20 cellular contexts compared by ENCODE assay signal in the genomic region with DNA sequence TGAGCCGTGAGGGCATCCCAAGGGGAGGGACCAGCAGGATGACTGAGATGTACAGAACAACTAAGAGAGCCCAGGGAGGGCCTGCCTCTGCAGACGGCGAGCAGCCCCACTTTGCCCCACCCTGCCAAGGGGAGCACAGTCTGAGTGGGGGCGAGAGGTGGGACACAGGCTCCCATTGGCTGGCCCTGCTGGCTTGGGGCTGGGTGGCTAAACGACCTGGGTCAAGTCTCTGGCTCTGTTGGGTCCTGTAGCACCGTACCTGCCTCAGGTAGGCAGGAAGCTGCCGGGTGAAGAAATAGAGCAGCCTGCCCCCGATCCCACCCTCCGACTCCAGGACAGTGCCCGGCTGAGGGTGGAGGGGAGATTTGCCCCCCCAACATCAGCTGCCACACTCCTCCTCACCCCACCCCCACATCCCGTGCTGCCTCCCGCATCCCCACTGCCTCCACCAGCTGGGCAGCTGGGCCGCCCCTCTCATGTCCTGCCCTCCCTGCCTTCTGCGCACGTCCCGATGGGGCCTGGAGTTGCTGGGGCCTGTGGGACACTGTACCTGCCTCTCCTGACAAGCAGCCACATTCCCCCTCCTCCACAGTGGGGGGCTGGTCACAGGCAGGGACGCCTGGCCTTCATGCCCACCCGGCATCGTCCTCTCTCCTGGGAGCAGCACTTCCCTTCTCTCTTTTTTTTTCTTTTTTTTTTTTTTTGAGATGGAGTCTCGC. TPM values are rescaled to one million over a fixed set of nuclear protein-coding genes. Genes with fewer than 3 reads are reported as not detected.
DNase-seq lines count a peak whose midpoint lies in the region; ATAC-seq, FAIRE-seq and TF ChIP-seq lines count a peak whose summit lies in the region.
"Had no signal": no experiment of that assay in that cellular context is flagged by ENCODE, and none has a peak within 500 bp of the region (broad histone marks: within the 10 kb centered on the region; RNA-seq: fewer than 3 reads in every experiment).

No MANE protein-coding gene starts in this region.

- WGBS in H1 (ENCODE audit: extremely low coverage in 1 of 2, insufficient coverage in 1 of 2, insufficient read length in 1 of 2, insufficient replicate concordance in 2 of 2, low coverage in 1 of 2, low lambda C conversion rate in 2 of 2, missing lambda C conversion rate in 1 of 2), 2 experiments: 82% methylated on average over 16 of the region's 20 CpGs; no CpG with 5 or more reads in 1 of the 2 experiments
- no CpG with 5 or more reads among the region's 20 CpGs for WGBS in neuronal stem cell (ENCODE audit: extremely low coverage in 2 of 2, insufficient read length in 2 of 2, insufficient replicate concordance in 1 of 2), 2 donors
- 70 to 83% methylated on average over 15 to 20 of the region's 20 CpGs for WGBS in tibial nerve, 2 donors
- 87 to 91% methylated on average over 20 of the region's 20 CpGs for WGBS in aorta, 2 donors

- H4K20me1 ChIP-seq in H1 (replicated peaks in 1 of 2; ENCODE audit: control insufficient read depth in 1 of 2, insufficient read depth in 2 of 2, low read length in 2 of 2): no peaks in the 10 kb centered on the region

- no peak overlapping the region for H3K27ac Mint-ChIP-seq in activated naive CD4-positive, alpha-beta T cell treated with anti-CD3 and anti-CD28 coated beads, Interleukin-2, amount 10 ng/mL, durations not matched to agents 7 days and 5 days
- H3K27ac Mint-ChIP-seq: CD8-positive, alpha-beta T cell; HFFc6 had no signal

- no peaks in the 10 kb centered on the region for H3K36me3 Mint-ChIP-seq in activated naive CD4-positive, alpha-beta T cell treated with anti-CD3 and anti-CD28 coated beads, Interleukin-2, amount 10 ng/mL, durations not matched to agents 7 days and 5 days
- H3K36me3 Mint-ChIP-seq: CD8-positive, alpha-beta T cell had no signal

- no peak for TF ChIP-seq EP300 in H1 (IDR thresholded peaks at IDR 0.05; ENCODE audit: borderline replicate concordance in 1 of 2, low read depth in 2 of 2, low read length in 2 of 2)
- TF ChIP-seq EP300 in tibial nerve (IDR thresholded peaks at IDR 0.05): no peak

- POLR2A ChIA-PET in H1 (lab: Charles Lee; ENCODE audit: partially characterized antibody): interaction anchor here (0.7 to 3.0 kb wide), 4 partner anchors 8 to 16 kb away, joined by 3 to 7 read pairs (median 5); partner anchors contain the start of gene PLEKHG5

- no peak overlapping the region for H3K4ac ChIP-seq in H1 (replicated peaks; ENCODE audit: insufficient read length, low read depth, low read length)
- no peak overlapping the region for H3K4ac ChIP-seq in neuronal stem cell (ENCODE audit: low read length)

- H3K4me1 Mint-ChIP-seq in activated naive CD4-positive, alpha-beta T cell treated with anti-CD3 and anti-CD28 coated beads, Interleukin-2, amount 10 ng/mL, durations not matched to agents 7 days and 5 days: no peaks in the 10 kb centered on the region

- H3K27ac ChIP-seq in H1 (ENCODE audit: low read depth, low read length) (no peak overlapping the region), neuronal stem cell (replicated peaks; ENCODE audit: low read length) (no peak overlapping the region), tibial nerve (peak overlapping the region in 3 of 4 donors; percentile 7 to 92 (median 89)), aorta (ENCODE audit: low read depth in 1 of 2, low read length in 2 of 2) (no peak overlapping the region)
- H3K27ac ChIP-seq: C4-2B had no signal

- DNase-seq in activated naive CD4-positive, alpha-beta T cell treated with anti-CD3 and anti-CD28 coated beads, Interleukin-2, amount 10 ng/mL, durations not matched to agents 7 days and 5 days: peak; percentile 18
- DNase-seq in activated naive CD4-positive, alpha-beta T cell treated with anti-CD3 and anti-CD28 coated beads, Interleukin-2, amount 50 U/mL, for 16 hours: no peak
- DNase-seq in H1 (ENCODE audit: low read depth in 1 of 2, low spot score in 2 of 2): no peak
- DNase-seq in neuronal stem cell (ENCODE audit: low spot score): no peak
- DNase-seq in tibial nerve (ENCODE audit: low spot score in 2 of 2): no peak
- no peak for DNase-seq in UCSD-AML1 (lab: John Stamatoyannopoulos, UW; ENCODE audit: unreplicated experiment)
- DNase-seq in aorta: no peak
- DNase-seq: 8988T; CD8-positive, alpha-beta T cell; COR-L47; DND-41; GDM1; GOT3; HCEC 1CT; HFFc6; IMR-90 had no signal

- H3K36me3 ChIP-seq in H1 (ENCODE audit: control insufficient read depth in 2 of 4, insufficient read depth in 4 of 4, low read length in 3 of 4): no peaks in the 10 kb centered on the region
- H3K36me3 ChIP-seq in neuronal stem cell (replicated peaks in 1 of 2; ENCODE audit: control insufficient read depth in 2 of 2, insufficient read depth in 2 of 2, low read length in 2 of 2): no peaks in the 10 kb centered on the region
- H3K36me3 ChIP-seq in tibial nerve: no peaks in the 10 kb centered on the region
- no peaks in the 10 kb centered on the region for H3K36me3 ChIP-seq in aorta (ENCODE audit: control insufficient read depth in 1 of 2, insufficient read depth in 2 of 2, low read length in 1 of 2)

- TF ChIP-seq RAD21 in H1 (IDR thresholded peaks at IDR 0.05 in 1 of 2, conservative IDR thresholded peaks at IDR 0.05 in 1 of 2; ENCODE audit: low read depth in 2 of 2, low read length in 2 of 2): no peak

- H2AK5ac ChIP-seq in H1 (ENCODE audit: low read depth, low read length) (no peak overlapping the region), neuronal stem cell (ENCODE audit: low read depth, low read length) (peak overlapping the region; percentile 86)

- no peaks in the 10 kb centered on the region for H3K9me3 Mint-ChIP-seq in activated naive CD4-positive, alpha-beta T cell treated with anti-CD3 and anti-CD28 coated beads, Interleukin-2, amount 10 ng/mL, durations not matched to agents 7 days and 5 days
- H3K9me3 Mint-ChIP-seq: CD8-positive, alpha-beta T cell; HFFc6 had no signal

- no peak overlapping the region for H3K4me2 ChIP-seq in H1 (ENCODE audit: insufficient read depth in 1 of 2, low read depth in 2 of 2, low read length in 2 of 2)
- H3K4me2 ChIP-seq in neuronal stem cell (ENCODE audit: insufficient read depth, low read length, poor library complexity, severe bottlenecking): no peak overlapping the region

- no peaks in the 10 kb centered on the region for H3K9me3 ChIP-seq in H1 (ENCODE audit: insufficient read depth in 2 of 2, low read depth in 1 of 2, low read length in 1 of 2)
- H3K9me3 ChIP-seq in neuronal stem cell (replicated peaks in 1 of 2; ENCODE audit: control insufficient read depth in 2 of 2, insufficient read depth in 1 of 2, low read depth in 1 of 2, low read length in 2 of 2): no peaks in the 10 kb centered on the region
- no peaks in the 10 kb centered on the region for H3K9me3 ChIP-seq in tibial nerve
- no peaks in the 10 kb centered on the region for H3K9me3 ChIP-seq in aorta (ENCODE audit: control insufficient read depth, low read length)

- H2BK120ac ChIP-seq in H1 (replicated peaks; ENCODE audit: low read depth, low read length) (no peak overlapping the region), neuronal stem cell (ENCODE audit: low read depth, low read length) (no peak overlapping the region)

- H3K23ac ChIP-seq in H1 (ENCODE audit: insufficient read length) (no peak overlapping the region), neuronal stem cell (ENCODE audit: low read depth, low read length, poor library complexity) (peak overlapping the region; percentile 52)

- H3K79me2 ChIP-seq in H1 (ENCODE audit: control insufficient read depth in 1 of 2, insufficient read depth in 2 of 2, low read length in 2 of 2): no peaks in the 10 kb centered on the region

- H3K27me3 Mint-ChIP-seq in activated naive CD4-positive, alpha-beta T cell treated with anti-CD3 and anti-CD28 coated beads, Interleukin-2, amount 10 ng/mL, durations not matched to agents 7 days and 5 days: peaks cover 46% of the 10 kb centered on the region

- H2BK5ac ChIP-seq in H1 (ENCODE audit: low read depth, low read length): no peak overlapping the region
- H2BK5ac ChIP-seq in neuronal stem cell (ENCODE audit: low read length): peak overlapping the region; percentile 49

- no peaks in the 10 kb centered on the region for H3K23me2 ChIP-seq in H1 (ENCODE audit: low read depth, low read length)

- H2BK12ac ChIP-seq in H1 (ENCODE audit: low read depth, low read length): no peak overlapping the region
- no peak overlapping the region for H2BK12ac ChIP-seq in neuronal stem cell (ENCODE audit: low read length)

- H3K18ac ChIP-seq in H1 (ENCODE audit: extremely low read depth, low read length) (no peak overlapping the region; the same call in 1 of the 2 replicates), neuronal stem cell (ENCODE audit: low read length) (peak overlapping the region; percentile 25)

- H4K5ac ChIP-seq in H1 (ENCODE audit: insufficient read length, low read depth, low read length): no peak overlapping the region

- no peak overlapping the region for H3K14ac ChIP-seq in H1 (ENCODE audit: insufficient read length)
- H3K14ac ChIP-seq in neuronal stem cell (ENCODE audit: low read length): peak overlapping the region; percentile 33

- CTCF ChIA-PET in activated naive CD4-positive, alpha-beta T cell treated with anti-CD3 and anti-CD28 coated beads, Interleukin-2, amount 10 ng/mL, durations not matched to agents 7 days and 5 days (lab: Charles Lee): interaction anchor here (1.9 kb wide), 1 partner anchor 50 kb away, joined by 4 read pairs; the partner anchor contains the start of gene NOL9
- CTCF ChIA-PET in H1 (lab: Charles Lee; ENCODE audit: partially characterized antibody): interaction anchor here (0.6 to 10.2 kb wide), 10 partner anchors 8 to 100 kb away, joined by 3 to 107 read pairs (median 3); partner anchors contain the start of gene PLEKHG5

- no peak for TF ChIP-seq POLR2A in H1 (IDR thresholded peaks at IDR 0.05; ENCODE audit: control extremely low read depth in 1 of 2, low read depth in 2 of 2, low read length in 2 of 2)
- TF ChIP-seq POLR2A in tibial nerve (IDR thresholded peaks at IDR 0.05): no peak

- H4K8ac ChIP-seq in H1 (ENCODE audit: extremely low read depth, insufficient read depth, low read length): peak overlapping the region; percentile 71
- H4K8ac ChIP-seq in neuronal stem cell (ENCODE audit: low read depth, low read length): peak overlapping the region; percentile 10

- peaks cover 0 to 3% (median 1%) of the 10 kb centered on the region in 4 experiments; a peak in 3 of 7 replicates for H3K27me3 ChIP-seq in H1 (replicated peaks in 1 of 4; ENCODE audit: control insufficient read depth in 3 of 4, extremely low read depth in 1 of 4, insufficient read depth in 3 of 4, low read length in 3 of 4)
- H3K27me3 ChIP-seq in neuronal stem cell (ENCODE audit: control insufficient read depth in 3 of 3, insufficient read depth in 3 of 3, low read depth in 1 of 3, low read length in 3 of 3): peaks cover 0 to 26% (median 0%) of the 10 kb centered on the region in 3 experiments
- H3K27me3 ChIP-seq in tibial nerve: peaks cover 0 to 4% of the 10 kb centered on the region in 2 donors
- no peaks in the 10 kb centered on the region for H3K27me3 ChIP-seq in aorta (ENCODE audit: control insufficient read depth in 1 of 2, insufficient read depth in 2 of 2, low read length in 1 of 2)

- H3K4me1 ChIP-seq in H1 (replicated peaks in 1 of 4; ENCODE audit: control insufficient read depth in 3 of 4, insufficient read depth in 4 of 4, low read length in 3 of 4): no peaks in the 10 kb centered on the region; a peak in 1 of 7 replicates
- H3K4me1 ChIP-seq in neuronal stem cell (ENCODE audit: control insufficient read depth in 2 of 2, insufficient read depth in 1 of 2, low read depth in 1 of 2, low read length in 2 of 2): peaks cover 4 to 26% of the 10 kb centered on the region in 2 donors
- peaks cover 0 to 90% (median 37%) of the 10 kb centered on the region in 4 donors for H3K4me1 ChIP-seq in tibial nerve
- peaks cover 3 to 6% of the 10 kb centered on the region in 2 donors for H3K4me1 ChIP-seq in aorta (ENCODE audit: control insufficient read depth in 1 of 2, insufficient read depth in 2 of 2, low read length in 2 of 2)

- no peak overlapping the region for H3K4me3 Mint-ChIP-seq in activated naive CD4-positive, alpha-beta T cell treated with anti-CD3 and anti-CD28 coated beads, Interleukin-2, amount 10 ng/mL, durations not matched to agents 7 days and 5 days
- H3K4me3 Mint-ChIP-seq: CD8-positive, alpha-beta T cell; HFFc6 had no signal

- FAIRE-seq in H1 (lab: Jason Lieb, UNC): no peak
- FAIRE-seq: GM12892 had no signal

- no peak for TF ChIP-seq CTCF in H1 (IDR thresholded peaks at IDR 0.05; ENCODE audit: control extremely low read depth in 1 of 3, insufficient read depth in 1 of 3, low read depth in 1 of 3, low read length in 3 of 3)
- no peak for TF ChIP-seq CTCF in tibial nerve (IDR thresholded peaks at IDR 0.05)

- intact Hi-C loops in aorta (cut with DNase I): no loop called here

- no peak overlapping the region for H3K9ac ChIP-seq in H1 (replicated peaks in 1 of 4; ENCODE audit: extremely low read depth in 1 of 4, low read depth in 3 of 4, low read length in 3 of 4)
- peak overlapping the region; percentile 57 for H3K9ac ChIP-seq in neuronal stem cell (ENCODE audit: low read depth, low read length, poor library complexity)

- H4K91ac ChIP-seq in H1 (replicated peaks; ENCODE audit: insufficient read length, low read length) (no peak overlapping the region), neuronal stem cell (ENCODE audit: low read depth, low read length, poor library complexity) (no peak overlapping the region)

- H2BK15ac ChIP-seq in H1 (ENCODE audit: low read length): no peak overlapping the region
- H2BK15ac ChIP-seq in neuronal stem cell (ENCODE audit: low read length): peak overlapping the region; percentile 84

- no peak overlapping the region for H3K4me3 ChIP-seq in H1 (ENCODE audit: extremely low read depth in 1 of 4, insufficient read depth in 2 of 4, low read depth in 3 of 4, low read length in 4 of 4)
- H3K4me3 ChIP-seq in neuronal stem cell (ENCODE audit: low read length in 2 of 2): no peak overlapping the region
- peak overlapping the region in 1 of 4 donors; percentile 49 for H3K4me3 ChIP-seq in tibial nerve
- no peak overlapping the region for H3K4me3 ChIP-seq in aorta (ENCODE audit: low read length in 2 of 2)

- no peaks in the 10 kb centered on the region; the same call in 1 of the 2 replicates for H3K79me1 ChIP-seq in H1 (ENCODE audit: low read depth, low read length)
- H3K79me1 ChIP-seq in neuronal stem cell (ENCODE audit: low read depth, low read length): no peaks in the 10 kb centered on the region

- H2BK20ac ChIP-seq in H1 (ENCODE audit: low read length): no peak overlapping the region

- no peak overlapping the region for H2AFZ ChIP-seq in H1 (ENCODE audit: low read length)
- no peak overlapping the region for H2AFZ ChIP-seq in neuronal stem cell (ENCODE audit: low read length)

- no peak overlapping the region for H3K56ac ChIP-seq in H1 (replicated peaks; ENCODE audit: insufficient read length, low read depth, low read length)

- ATAC-seq in aorta (ENCODE audit: low FRiP score) (no peak), HG03571 (IDR thresholded peaks at IDR 0.05; ENCODE audit: unreplicated experiment) (no peak)
- ATAC-seq: CD8-positive, alpha-beta T cell had no signal

RNA-seq across cellular contexts. Expression of gene PLEKHG5, which starts 12.6 kb away (rescaled TPM):
- total RNA-seq in H1 (2021; fragmentation: NEBNext Ultra II Directional; extraction: Animal tissue kit (Norgen Biotek cat#: 25700)): 12.5 and 13.8 TPM in 2 replicates
- polyA plus RNA-seq in H1 (2011; rRNA removed) (10.4 and 16.8 TPM in 2 replicates), aorta (1 to 10 TPM; 2.6 to 8.0 TPM)
- polyA plus RNA-seq in H1 (2011; cell fraction: cytosol; rRNA removed): 12.2 TPM
- polyA plus RNA-seq in H1 (2011; cell fraction: nucleus; rRNA removed): 72.0 TPM
- polyA plus RNA-seq in H1 (2012, experiment 1 of 2): 8.2 to 19.5 TPM (median 15.5 TPM) in 4 replicates
- 7.7 TPM for polyA plus RNA-seq in H1 (2012, experiment 2 of 2)
- polyA plus RNA-seq in H1 (2013, experiment 1 of 2): 12.4 TPM
- 11.4 TPM for polyA plus RNA-seq in H1 (2013, experiment 2 of 2)
- polyA minus RNA-seq in H1 (2011; rRNA and poly(A)+ RNA removed): 4.7 TPM in 2 replicates
- polyA minus RNA-seq in H1 (2011; cell fraction: cytosol; rRNA and poly(A)+ RNA removed): 6.5 TPM
- polyA minus RNA-seq in H1 (2011; cell fraction: nucleus; rRNA and poly(A)+ RNA removed): 14.6 TPM
- polyA plus RNA-seq in neuronal stem cell (2013, experiment 1 of 2): 18.8 TPM
- polyA plus RNA-seq in neuronal stem cell (2013, experiment 2 of 2): 18.8 TPM
- total RNA-seq in tibial nerve (10 to 100 TPM; 25.6 to 40.8 (median 30.8) TPM), aorta (10 to 100 TPM in 1 of 2 donors, 1 to 10 TPM in 1; 6.6 to 39.3 TPM)

RNA-seq across cellular contexts. Expression of gene TNFRSF25, which starts 38.1 kb away (rescaled TPM):
- 9.3 and 10.7 TPM in 2 replicates for total RNA-seq in H1 (2021; fragmentation: NEBNext Ultra II Directional; extraction: Animal tissue kit (Norgen Biotek cat#: 25700))
- polyA plus RNA-seq in H1 (2011; rRNA removed) (19.5 and 26.1 TPM in 2 replicates), aorta (10 to 100 TPM in 1 of 2 donors, 1 to 10 TPM in 1; 9.6 to 22.9 TPM)
- polyA plus RNA-seq in H1 (2011; cell fraction: cytosol; rRNA removed): 20.6 TPM
- 116 TPM for polyA plus RNA-seq in H1 (2011; cell fraction: nucleus; rRNA removed)
- polyA plus RNA-seq in H1 (2012, experiment 1 of 2): 7.8 to 20.0 TPM (median 18.8 TPM) in 4 replicates
- polyA plus RNA-seq in H1 (2012, experiment 2 of 2): 8.1 TPM
- polyA plus RNA-seq in H1 (2013, experiment 1 of 2): 11.1 TPM
- 9.8 TPM for polyA plus RNA-seq in H1 (2013, experiment 2 of 2)
- polyA minus RNA-seq in H1 (2011; rRNA and poly(A)+ RNA removed): 3.1 and 3.9 TPM in 2 replicates
- 4.1 TPM for polyA minus RNA-seq in H1 (2011; cell fraction: cytosol; rRNA and poly(A)+ RNA removed)
- polyA minus RNA-seq in H1 (2011; cell fraction: nucleus; rRNA and poly(A)+ RNA removed): 9.6 TPM
- polyA plus RNA-seq in neuronal stem cell (2013, experiment 1 of 2): 14.5 TPM
- 14.1 TPM for polyA plus RNA-seq in neuronal stem cell (2013, experiment 2 of 2)
- total RNA-seq in tibial nerve (10 to 100 TPM; 32.3 to 79.8 (median 53.4) TPM), aorta (10 to 100 TPM in 1 of 2 donors, 1 to 10 TPM in 1; 6.5 to 34.6 TPM)

RNA-seq across cellular contexts. Expression of gene NOL9, which starts 50.3 kb away (rescaled TPM):
- total RNA-seq in H1 (2021; fragmentation: NEBNext Ultra II Directional; extraction: Animal tissue kit (Norgen Biotek cat#: 25700)): 38.1 and 42.9 TPM in 2 replicates
- polyA plus RNA-seq in H1 (2011; rRNA removed) (11.6 and 17.1 TPM in 2 replicates), aorta (1 to 10 TPM; 1.9 to 6.5 TPM)
- 14.3 TPM for polyA plus RNA-seq in H1 (2011; cell fraction: cytosol; rRNA removed)
- polyA plus RNA-seq in H1 (2011; cell fraction: nucleus; rRNA removed): 13.0 TPM
- 7.7 to 13.4 TPM (median 9.7 TPM) in 4 replicates for polyA plus RNA-seq in H1 (2012, experiment 1 of 2)
- 3.5 TPM for polyA plus RNA-seq in H1 (2012, experiment 2 of 2)
- polyA plus RNA-seq in H1 (2013, experiment 1 of 2): 14.9 TPM
- 14.8 TPM for polyA plus RNA-seq in H1 (2013, experiment 2 of 2)
- 30.9 and 33.2 TPM in 2 replicates for polyA minus RNA-seq in H1 (2011; rRNA and poly(A)+ RNA removed)
- 20.6 TPM for polyA minus RNA-seq in H1 (2011; cell fraction: cytosol; rRNA and poly(A)+ RNA removed)
- 40.2 TPM for polyA minus RNA-seq in H1 (2011; cell fraction: nucleus; rRNA and poly(A)+ RNA removed)
- polyA plus RNA-seq in neuronal stem cell (2013, experiment 1 of 2): 8.4 TPM
- 7.8 TPM for polyA plus RNA-seq in neuronal stem cell (2013, experiment 2 of 2)
- total RNA-seq in tibial nerve (10 to 100 TPM; 17.9 to 30.9 (median 26.0) TPM), aorta (10 to 100 TPM; 25.9 to 27.0 TPM)

RNA-seq across cellular contexts. Expression of gene TAS1R1, which starts 51.1 kb away (rescaled TPM):
- total RNA-seq in H1 (2021; fragmentation: NEBNext Ultra II Directional; extraction: Animal tissue kit (Norgen Biotek cat#: 25700)): 0.13 TPM in 1 of 2 replicates, not detected in the other
- 0.17 and 0.26 TPM in 2 replicates for polyA plus RNA-seq in H1 (2011; rRNA removed)
- 0.06 TPM for polyA plus RNA-seq in H1 (2011; cell fraction: cytosol; rRNA removed)
- polyA plus RNA-seq in H1 (2011; cell fraction: nucleus; rRNA removed): 0.14 TPM
- polyA plus RNA-seq in H1 (2012, experiment 1 of 2): 0.08 to 0.11 TPM in 2 of 4 replicates, not detected in the others
- not detected for polyA plus RNA-seq in H1 (2012, experiment 2 of 2)
- polyA plus RNA-seq in H1 (2013, experiment 1 of 2): 0.04 TPM
- 0.04 TPM for polyA plus RNA-seq in H1 (2013, experiment 2 of 2)
- 0.29 TPM in 1 of 2 replicates, not detected in the other for polyA minus RNA-seq in H1 (2011; rRNA and poly(A)+ RNA removed)
- not detected for polyA minus RNA-seq in H1 (2011; cell fraction: cytosol; rRNA and poly(A)+ RNA removed)
- not detected for polyA minus RNA-seq in H1 (2011; cell fraction: nucleus; rRNA and poly(A)+ RNA removed)
- not detected for polyA plus RNA-seq in neuronal stem cell (2013, experiment 1 of 2)
- polyA plus RNA-seq in neuronal stem cell (2013, experiment 2 of 2): not detected
- under 1 TPM in 2 of 4 donors, not detected in 2; 0.22 to 0.78 TPM for total RNA-seq in tibial nerve
- total RNA-seq in aorta: not detected
- 1 to 10 TPM in 1 of 2 donors, not detected in 1; 1.3 TPM for polyA plus RNA-seq in aorta
- total RNA-seq: CD8-positive, alpha-beta T cell; HFFc6; HT-29; IMR-90 had no signal

Comparison
In these comparisons a context has a peak if more than half of its experiments do, and no peak if none do; other contexts are left out.
1. H3K27ac ChIP-seq: peak in tibial nerve (3 of 4); none in H1 (single experiment), neuronal stem cell (single experiment) and aorta (0 of 2).